Comparison of ENCODE assay signal across 8 cellular contexts in the genomic region with DNA sequence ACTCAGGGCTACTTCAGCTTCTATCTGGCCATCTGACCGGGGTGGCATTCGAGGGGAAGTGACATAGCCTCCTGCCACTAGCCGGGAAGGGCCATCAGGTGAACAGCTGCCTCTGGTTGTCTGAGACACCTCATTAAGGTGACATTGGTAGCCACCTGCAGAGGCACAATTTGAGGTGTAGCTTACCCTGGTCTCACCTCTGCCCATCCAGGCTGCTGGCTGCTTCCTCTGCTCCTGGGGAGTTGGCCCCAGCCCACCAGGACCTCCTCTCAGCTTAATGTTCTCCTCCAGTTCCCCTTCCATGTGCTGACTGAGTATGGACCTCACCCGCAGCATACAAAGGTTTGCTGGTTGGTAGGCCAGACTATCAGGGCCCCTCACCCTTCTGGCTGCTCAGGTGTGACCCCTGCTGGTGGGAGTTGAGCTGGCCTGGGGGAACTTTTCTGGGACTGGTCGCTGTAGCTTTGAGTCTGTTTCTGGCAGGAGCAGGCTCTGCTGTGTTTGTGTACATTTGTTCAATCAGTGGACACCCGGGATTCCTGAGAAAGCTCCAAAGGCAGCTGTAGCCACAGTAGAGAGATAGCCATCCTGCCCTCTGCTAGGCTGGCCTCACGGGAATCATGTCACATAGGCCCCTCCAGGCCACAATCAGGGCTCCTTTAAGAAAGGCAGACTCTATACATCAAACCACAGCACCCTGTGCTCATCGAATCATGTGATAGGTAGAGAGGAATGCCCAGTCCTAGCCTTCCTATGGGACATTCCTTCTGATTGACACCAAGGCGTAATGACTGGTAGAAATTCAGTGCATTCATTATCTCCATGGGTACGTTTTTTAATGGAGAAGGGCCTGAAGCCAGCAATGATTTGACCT.
DNase-seq lines count a peak whose midpoint lies in the region; ATAC-seq and TF ChIP-seq lines count a peak whose summit lies in the region.

No MANE protein-coding gene starts in this region.

- intact Hi-C loops in activated CD4-positive, alpha-beta memory T cell treated with anti-CD3 and anti-CD28 coated beads for 36 hours (cut with micrococcal nuclease), result loop anchor here (1.0 to 10.0 kb wide), 3 partner anchors 98 to 341 kb away; no protein-coding TSS in a partner anchor

- no peaks in the 10 kb centered on the region for H3K9me3 Mint-ChIP-seq in activated CD4-positive, alpha-beta memory T cell treated with anti-CD3 and anti-CD28 coated beads for 36 hours
- no peaks in the 10 kb centered on the region for H3K9me3 Mint-ChIP-seq in mesothelial cell of epicardium

- no peak overlapping the region for H3K27ac Mint-ChIP-seq in activated CD4-positive, alpha-beta memory T cell treated with anti-CD3 and anti-CD28 coated beads for 36 hours
- no peak overlapping the region for H3K27ac Mint-ChIP-seq in mesothelial cell of epicardium

- H3K4me3 Mint-ChIP-seq in activated CD4-positive, alpha-beta memory T cell treated with anti-CD3 and anti-CD28 coated beads for 36 hours, result no peak overlapping the region
- H3K4me3 Mint-ChIP-seq in mesothelial cell of epicardium, result no peak overlapping the region

- peaks cover 1% of the 10 kb centered on the region for H3K27me3 Mint-ChIP-seq in activated CD4-positive, alpha-beta memory T cell treated with anti-CD3 and anti-CD28 coated beads for 36 hours
- peaks cover 9% of the 10 kb centered on the region for H3K27me3 Mint-ChIP-seq in mesothelial cell of epicardium (ENCODE audit: low read depth)

- CTCF ChIA-PET in activated CD4-positive, alpha-beta memory T cell treated with anti-CD3 and anti-CD28 coated beads for 36 hours (lab: Charles Lee), result interaction anchor here (0.5 to 3.2 kb wide), 38 partner anchors 8 to 734 kb away, joined by 3 to 34 read pairs (median 4); no protein-coding TSS in a partner anchor

- no peaks in the 10 kb centered on the region for H3K36me3 Mint-ChIP-seq in activated CD4-positive, alpha-beta memory T cell treated with anti-CD3 and anti-CD28 coated beads for 36 hours
- no peaks in the 10 kb centered on the region for H3K36me3 Mint-ChIP-seq in mesothelial cell of epicardium

- DNase-seq in NCI-H2196 (lab: John Stamatoyannopoulos, UW; ENCODE audit: unreplicated experiment) (peak; percentile 23), NCI-H2196 treated with DMSO at 0.1 percent for 48 hours (lab: John Stamatoyannopoulos, UW; ENCODE audit: unreplicated experiment) (no peak), NCI-H146 treated with DMSO at 0.1 percent for 48 hours (lab: John Stamatoyannopoulos, UW; ENCODE audit: unreplicated experiment) (peak; percentile 41), mesothelial cell of epicardium (ENCODE audit: low spot score in 2 of 2, unreplicated experiment in 2 of 2) (peak; percentile 48 to 73)
- DNase-seq in activated CD4-positive, alpha-beta memory T cell treated with anti-CD3 and anti-CD28 coated beads for 36 hours, result peak; percentile 82
- DNase-seq in effector CD8-positive, alpha-beta T cell (lab: John Stamatoyannopoulos, UW), result peak; percentile 45
- peak; percentile 7 to 52 for DNase-seq in stimulated activated CD8-positive, alpha-beta memory T cell treated with anti-CD3 and anti-CD28 coated beads, Interleukin-4, amount 100 ng/mL, for 4 hours (ENCODE audit: low read depth in 2 of 2, low spot score in 1 of 2)

- peaks cover 4% of the 10 kb centered on the region for H3K4me1 Mint-ChIP-seq in activated CD4-positive, alpha-beta memory T cell treated with anti-CD3 and anti-CD28 coated beads for 36 hours (ENCODE audit: low read depth)
- peaks cover 2% of the 10 kb centered on the region for H3K4me1 Mint-ChIP-seq in mesothelial cell of epicardium

- no peak for ATAC-seq in HG03025 (IDR thresholded peaks at IDR 0.05; ENCODE audit: low FRiP score, unreplicated experiment)

- TF ChIP-seq CTCF in mesothelial cell of epicardium (IDR thresholded peaks at IDR 0.05; ENCODE audit: unreplicated experiment), result peak; percentile 59

- POLR2A ChIA-PET in activated CD4-positive, alpha-beta memory T cell treated with anti-CD3 and anti-CD28 coated beads for 36 hours (lab: Charles Lee), result no interaction called here
